In the genomic region with DNA sequence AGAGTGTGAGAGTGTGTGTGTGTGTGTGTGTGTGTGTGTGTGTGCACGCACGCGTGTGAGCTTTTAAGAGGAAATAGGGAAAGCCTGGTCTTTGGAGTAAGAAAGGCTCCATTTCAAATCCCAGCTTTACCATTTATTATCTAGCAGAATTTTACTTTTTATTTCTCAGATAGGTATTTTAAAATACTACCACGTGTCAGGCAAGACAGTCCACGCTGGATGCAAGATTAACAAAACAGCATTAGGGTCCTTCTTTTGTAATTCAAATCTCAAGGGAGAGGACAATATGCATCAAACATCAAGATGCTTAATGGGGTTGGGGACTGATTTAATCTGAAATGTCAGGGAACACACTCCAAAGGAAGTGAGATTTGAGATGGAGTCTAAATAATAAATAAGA, we compare ENCODE assay signal across 34 cellular contexts.
"Had no signal": no experiment of that assay in that cellular context is flagged by ENCODE, and none has a peak within 500 bp of the region (broad histone marks: within the 10 kb centered on the region; RNA-seq: fewer than 3 reads in every experiment).

No MANE protein-coding gene starts in this region.

- H3K36me3 ChIP-seq: adrenal gland, ascending aorta, brain microvascular endothelial cell, breast epithelium, cardiac muscle cell had no signal

- FAIRE-seq: astrocyte, bronchial epithelial cell had no signal

- H3K4me3 ChIP-seq: adrenal gland, ascending aorta, body of pancreas, breast epithelium, cardiac muscle cell had no signal

- H3K27me3 ChIP-seq: adrenal gland, ascending aorta, body of pancreas, brain microvascular endothelial cell, breast epithelium, cardiac muscle cell had no signal

- H3K9me3 ChIP-seq: adrenal gland, ascending aorta, body of pancreas, breast epithelium had no signal

- H3K4me1 ChIP-seq: adrenal gland, ascending aorta, body of pancreas, breast epithelium had no signal

- H3K27ac ChIP-seq: adrenal gland, ascending aorta, body of pancreas, brain microvascular endothelial cell, breast epithelium, cardiac muscle cell had no signal

- DNase-seq: activated effector memory CD4-positive, alpha-beta T cell treated with anti-CD3 and anti-CD28 coated beads, Interleukin-2, amount 50 U/mL, for 16 hours; activated effector memory CD4-positive, alpha-beta T cell treated with Interleukin-2 at 50 U/mL for 16 hours; activated gamma-delta T cell; activated gamma-delta T cell treated with Interleukin-2 at 50 U/mL for 16 hours; activated naive CD4-positive, alpha-beta T cell; activated naive CD4-positive, alpha-beta T cell treated with anti-CD3 and anti-CD28 coated beads for 36 hours; activated naive CD4-positive, alpha-beta T cell treated with anti-CD3 and anti-CD28 coated beads, Interleukin-2, amount 10 ng/mL, durations not matched to agents 7 days and 5 days; activated naive CD4-positive, alpha-beta T cell treated with anti-CD3 and anti-CD28 coated beads, Interleukin-2, amount 50 U/mL, for 16 hours; activated naive CD4-positive, alpha-beta T cell treated with Interleukin-2 at 50 U/mL for 16 hours; activated naive CD8-positive, alpha-beta T cell treated with anti-CD3 and anti-CD28 coated beads for 36 hours; activated naive CD8-positive, alpha-beta T cell treated with anti-CD3 and anti-CD28 coated beads, Interleukin-2, amount 10 ng/mL, durations not matched to agents 7 days and 5 days; activated naive CD8-positive, alpha-beta T cell treated with anti-CD3 and anti-CD28 coated beads, Interleukin-2, amount 50 U/mL, for 24 hours; activated T-cell treated with anti-CD3 and anti-CD28 coated beads, Interleukin-2, amount 50 U/mL, for 1 hour; activated T-cell treated with anti-CD3 and anti-CD28 coated beads, Interleukin-2, amount 50 U/mL, for 24 hours; activated T-cell treated with anti-CD3 and anti-CD28 coated beads, Interleukin-2, amount 50 U/mL, for 4 hours; activated T-cell treated with anti-CD3 and anti-CD28 coated beads, Interleukin-2, amount 50 U/mL, for 48 hours; activated T-cell treated with anti-CD3 and anti-CD28 coated beads, Interleukin-2, amount 50 U/mL, for 72 hours; adrenal gland; amniotic stem cell; amygdala; anterior cingulate cortex; aorta; body of pancreas; brain microvascular endothelial cell; caudate nucleus; central memory CD4-positive, alpha-beta T cell; cerebellar nuclear complex had no signal

- ATAC-seq: activated naive CD4-positive, alpha-beta T cell treated with anti-CD3 and anti-CD28 coated beads, Interleukin-2, amount 50 U/mL, for 72 hours; activated naive CD8-positive, alpha-beta T cell treated with anti-CD3 and anti-CD28 coated beads, Interleukin-2, amount 50 U/mL, for 24 hours; activated T-cell treated with anti-CD3 and anti-CD28 coated beads, Interleukin-2, amount 50 U/mL, for 4 hours; activated T-cell treated with anti-CD3 and anti-CD28 coated beads, Interleukin-2, amount 50 U/mL, for 72 hours; activated T-helper 17 cell treated with anti-CD3 and anti-CD28 coated beads, Interleukin-2, amount 50 U/mL, for 72 hours; body of pancreas had no signal
